Comparison of ENCODE assay signal across 15 cellular contexts in genomic region chr13:31588331-31588730, GRCh38.
A peak's percentile ranks its signal among the peaks of the same experiment; 100 is the strongest.
DNase-seq lines count a peak whose midpoint lies in the region; ATAC-seq and TF ChIP-seq lines count a peak whose summit lies in the region.
"Had no signal": no experiment of that assay in that cellular context is flagged by ENCODE, and none has a peak within 500 bp of the region (broad histone marks: within the 10 kb centered on the region; RNA-seq: fewer than 3 reads in every experiment).

No MANE protein-coding gene starts in this region.

- H3K9me3 ChIP-seq in MG63 = no peaks in the 10 kb centered on the region

- no peak overlapping the region for H3K27ac ChIP-seq in dorsolateral prefrontal cortex
- H3K27ac ChIP-seq: 22Rv1, BLaER1 had no signal

- ATAC-seq in left colon = peak; percentile 95

- DNase-seq in DMS53 (lab: John Stamatoyannopoulos, UW) = peak; percentile 56
- no peak for DNase-seq in DMS53 treated with DMSO at 0.1 percent for 48 hours (lab: John Stamatoyannopoulos, UW; ENCODE audit: unreplicated experiment)
- peak; percentile 82 for DNase-seq in NCI-H748 (lab: John Stamatoyannopoulos, UW; ENCODE audit: unreplicated experiment)
- DNase-seq in left colon = peak; percentile 18 to 72
- DNase-seq in renal cortical epithelial cell (ENCODE audit: low read depth) = peak; percentile 2
- no peak for DNase-seq in dorsolateral prefrontal cortex
- no peak for DNase-seq in MG63
- DNase-seq in NCI-H510A (lab: John Stamatoyannopoulos, UW) = no peak
- DNase-seq: DMS153, GDM1, GOT3, NCI-H2029, RPMI8226 had no signal

- intact Hi-C loops in left colon (cut with DNase I, micrococcal nuclease) = no loop called here
- intact Hi-C loops in dorsolateral prefrontal cortex (cut with DNase I) = no loop called here

- no peak overlapping the region for H3K4me3 ChIP-seq in dorsolateral prefrontal cortex
- H3K4me3 ChIP-seq in MG63 = no peak overlapping the region
- H3K4me3 ChIP-seq: BLaER1 had no signal

- no peaks in the 10 kb centered on the region for H3K36me3 ChIP-seq in MG63
- H3K36me3 ChIP-seq: BLaER1 had no signal

- peaks cover 0 to 5% (median 0%) of the 10 kb centered on the region in 45 donors for H3K27me3 ChIP-seq in dorsolateral prefrontal cortex
- no peaks in the 10 kb centered on the region for H3K27me3 ChIP-seq in MG63
- H3K27me3 ChIP-seq: BLaER1 had no signal

- TF ChIP-seq CTCF in dorsolateral prefrontal cortex (IDR thresholded peaks at IDR 0.05 in 54 of 56, conservative IDR thresholded peaks at IDR 0.05 in 2 of 56; ENCODE audit: low read depth in 1 of 56, partially characterized antibody in 56 of 56) = no peak

Comparison
In these comparisons a context has a peak if more than half of its experiments do, and no peak if none do; other contexts are left out.
1. DNase-seq: peak in DMS53 (single experiment), NCI-H748 (single experiment), left colon (2 of 2) and renal cortical epithelial cell (single experiment); none in DMS53 treated with DMSO at 0.1 percent for 48 hours (single experiment), dorsolateral prefrontal cortex (0 of 10), MG63 (single experiment) and NCI-H510A (single experiment).